In genomic region chr10:102619281-102619981, GRCh38 we compare ENCODE assay signal across 15 cellular contexts. TPM values are rescaled to one million over a fixed set of nuclear protein-coding genes. Genes with fewer than 3 reads are reported as not detected.
DNase-seq lines count a peak whose midpoint lies in the region; ATAC-seq and TF ChIP-seq lines count a peak whose summit lies in the region.
"Had no signal": no experiment of that assay in that cellular context is flagged by ENCODE, and none has a peak within 500 bp of the region (broad histone marks: within the 10 kb centered on the region; RNA-seq: fewer than 3 reads in every experiment).

No MANE protein-coding gene starts in this region.

- H3K4me3 ChIP-seq in dorsolateral prefrontal cortex (no peak overlapping the region), skeletal muscle tissue (ENCODE audit: low read length in 3 of 3) (peak overlapping the region in 1 of 3 donors; percentile 6)
- H3K4me3 ChIP-seq: A549 had no signal

- H3K27ac ChIP-seq in C4-2B = peak overlapping the region; percentile 81
- H3K27ac ChIP-seq in dorsolateral prefrontal cortex = peak overlapping the region in 44 of 59 donors; percentile 0 to 94 (median 85)
- H3K27ac ChIP-seq in skeletal muscle tissue (ENCODE audit: low read depth, low read length) = peak overlapping the region; percentile 69
- H3K27ac ChIP-seq: A549, WERI-Rb-1 had no signal

- no peaks in the 10 kb centered on the region for H3K9me3 Mint-ChIP-seq in mesothelial cell of epicardium
- no peaks in the 10 kb centered on the region for H3K9me3 Mint-ChIP-seq in activated naive CD4-positive, alpha-beta T cell treated with anti-CD3 and anti-CD28 coated beads, Interleukin-2, amount 50 U/mL, for 72 hours
- H3K9me3 Mint-ChIP-seq in immature natural killer cell = no peaks in the 10 kb centered on the region
- H3K9me3 Mint-ChIP-seq: activated naive CD8-positive, alpha-beta T cell treated with anti-CD3 and anti-CD28 coated beads for 36 hours had no signal

- H3K27ac Mint-ChIP-seq in mesothelial cell of epicardium = peak overlapping the region; percentile 79
- peak overlapping the region in 1 of 2 donors; percentile 50 for H3K27ac Mint-ChIP-seq in activated naive CD4-positive, alpha-beta T cell treated with anti-CD3 and anti-CD28 coated beads, Interleukin-2, amount 50 U/mL, for 72 hours
- H3K27ac Mint-ChIP-seq in immature natural killer cell = peak overlapping the region in 1 of 6 donors; percentile 39
- H3K27ac Mint-ChIP-seq: activated naive CD8-positive, alpha-beta T cell treated with anti-CD3 and anti-CD28 coated beads for 36 hours had no signal

- peaks cover 15% of the 10 kb centered on the region for H3K4me1 Mint-ChIP-seq in mesothelial cell of epicardium
- H3K4me1 Mint-ChIP-seq in immature natural killer cell = no peaks in the 10 kb centered on the region
- H3K4me1 Mint-ChIP-seq: activated naive CD8-positive, alpha-beta T cell treated with anti-CD3 and anti-CD28 coated beads for 36 hours had no signal

- no peak for ATAC-seq in activated naive CD4-positive, alpha-beta T cell treated with anti-CD3 and anti-CD28 coated beads, Interleukin-2, amount 50 U/mL, for 72 hours
- ATAC-seq: esophagus mucosa had no signal

- peak in 2 of 10 donors; percentile 35 to 47 for DNase-seq in dorsolateral prefrontal cortex
- DNase-seq in mesothelial cell of epicardium (ENCODE audit: low spot score in 2 of 2, unreplicated experiment in 2 of 2) = no peak
- DNase-seq in activated naive CD4-positive, alpha-beta T cell treated with Interleukin-2 at 50 U/mL for 16 hours = no peak
- DNase-seq in activated naive CD4-positive, alpha-beta T cell treated with anti-CD3 and anti-CD28 coated beads, Interleukin-2, amount 50 U/mL, for 72 hours (ENCODE audit: low spot score in 2 of 2) = no peak
- DNase-seq in HUDEP-2 (lab: John Stamatoyannopoulos, UW; ENCODE audit: unreplicated experiment in 76 of 76) = no peak
- no peak for DNase-seq in immature natural killer cell
- DNase-seq: activated naive CD8-positive, alpha-beta T cell treated with anti-CD3 and anti-CD28 coated beads for 36 hours; GDM1; NCI-H1048; NCI-H2227 treated with DMSO at 0.1 percent for 48 hours; WERI-Rb-1 had no signal

- no peaks in the 10 kb centered on the region for H3K9me3 ChIP-seq in skeletal muscle tissue (ENCODE audit: control insufficient read depth in 3 of 3, low read length in 3 of 3)
- H3K9me3 ChIP-seq: A549 had no signal

- H3K4me3 Mint-ChIP-seq in mesothelial cell of epicardium (no peak overlapping the region), immature natural killer cell (no peak overlapping the region)
- H3K4me3 Mint-ChIP-seq: activated naive CD8-positive, alpha-beta T cell treated with anti-CD3 and anti-CD28 coated beads for 36 hours had no signal

- H3K27me3 Mint-ChIP-seq in mesothelial cell of epicardium (ENCODE audit: low read depth) (no peaks in the 10 kb centered on the region), immature natural killer cell (ENCODE audit: low read depth in 3 of 3) (no peaks in the 10 kb centered on the region)
- H3K27me3 Mint-ChIP-seq: activated naive CD8-positive, alpha-beta T cell treated with anti-CD3 and anti-CD28 coated beads for 36 hours had no signal

- TF ChIP-seq CTCF in C4-2B (conservative IDR thresholded peaks at IDR 0.05) (no peak), dorsolateral prefrontal cortex (IDR thresholded peaks at IDR 0.05 in 54 of 56, conservative IDR thresholded peaks at IDR 0.05 in 2 of 56; ENCODE audit: low read depth in 1 of 56, partially characterized antibody in 56 of 56) (no peak), mesothelial cell of epicardium (IDR thresholded peaks at IDR 0.05; ENCODE audit: unreplicated experiment) (no peak)

- peak overlapping the region in 2 of 3 donors; percentile 10 to 51 for H3K9ac ChIP-seq in skeletal muscle tissue (ENCODE audit: low read depth in 1 of 3, low read length in 3 of 3)

- intact Hi-C loops in dorsolateral prefrontal cortex (cut with DNase I) = no loop called here

- H3K36me3 ChIP-seq in skeletal muscle tissue (ENCODE audit: control insufficient read depth in 3 of 3, insufficient read depth in 3 of 3, low read length in 3 of 3) = peaks cover 0 to 12% (median 0%) of the 10 kb centered on the region in 3 donors

- H3K27me3 ChIP-seq in dorsolateral prefrontal cortex (no peaks in the 10 kb centered on the region), skeletal muscle tissue (ENCODE audit: control insufficient read depth in 3 of 3, insufficient read depth in 3 of 3, low read length in 3 of 3) (no peaks in the 10 kb centered on the region)

- H3K36me3 Mint-ChIP-seq in mesothelial cell of epicardium = peaks cover 21% of the 10 kb centered on the region
- no peaks in the 10 kb centered on the region for H3K36me3 Mint-ChIP-seq in activated naive CD4-positive, alpha-beta T cell treated with anti-CD3 and anti-CD28 coated beads, Interleukin-2, amount 50 U/mL, for 72 hours
- H3K36me3 Mint-ChIP-seq in immature natural killer cell = peaks cover 7 to 20% (median 12%) of the 10 kb centered on the region in 3 donors
- H3K36me3 Mint-ChIP-seq: activated naive CD8-positive, alpha-beta T cell treated with anti-CD3 and anti-CD28 coated beads for 36 hours had no signal

- peaks cover 74 to 80% (median 74%) of the 10 kb centered on the region in 3 donors for H3K4me1 ChIP-seq in skeletal muscle tissue (ENCODE audit: control insufficient read depth in 3 of 3, insufficient read depth in 3 of 3, low read length in 3 of 3)
- H3K4me1 ChIP-seq: A549 had no signal

RNA-seq across cellular contexts. Expression of gene TRIM8, which starts 24.8 kb away (rescaled TPM):
- total RNA-seq in dorsolateral prefrontal cortex = 100 to 1,000 TPM in 118 of 120 experiments, 10 to 100 TPM in 2; 95.2 to 308 (median 133) TPM
- total RNA-seq in mesothelial cell of epicardium = 74.3 to 85.3 TPM (median 79.2 TPM) in 3 replicates
- 44.4 TPM for total RNA-seq in skeletal muscle tissue
- total RNA-seq in activated naive CD4-positive, alpha-beta T cell treated with anti-CD3 and anti-CD28 coated beads, Interleukin-2, amount 50 U/mL, for 72 hours = 10 to 100 TPM; 22.9 to 47.3 TPM
- 10 to 100 TPM; 30.5 to 78.8 (median 39.2) TPM for polyA plus RNA-seq in immature natural killer cell
